In genomic region chr1:243842978-243843490, GRCh38 we compare ENCODE assay signal across 8 cellular contexts. TPM values are rescaled to one million over a fixed set of nuclear protein-coding genes. Genes with fewer than 3 reads are reported as not detected.
DNase-seq lines count a peak whose midpoint lies in the region; ATAC-seq and TF ChIP-seq lines count a peak whose summit lies in the region.

No MANE protein-coding gene starts in this region.

- no peak overlapping the region for H2AFZ ChIP-seq in neural progenitor cell (replicated peaks)

- H3K79me2 ChIP-seq in neural progenitor cell (ENCODE audit: low read depth), result peaks cover 31% of the 10 kb centered on the region

- TF ChIP-seq CTCF in left lung (IDR thresholded peaks at IDR 0.05) (no peak), neural progenitor cell (IDR thresholded peaks at IDR 0.05) (no peak), ovary (IDR thresholded peaks at IDR 0.05) (no peak), thyroid gland (IDR thresholded peaks at IDR 0.05) (no peak)

- H3K4me1 ChIP-seq in left lung (peaks cover 0 to 12% of the 10 kb centered on the region in 2 donors), neural progenitor cell (peaks cover 2% of the 10 kb centered on the region), ovary (ENCODE audit: insufficient read depth) (peaks cover 1% of the 10 kb centered on the region), thyroid gland (peaks cover 3 to 10% of the 10 kb centered on the region in 2 donors)

- H3K36me3 Mint-ChIP-seq in neural progenitor cell, result peaks cover 28% of the 10 kb centered on the region

- H3K36me3 ChIP-seq in left lung (no peaks in the 10 kb centered on the region), neural progenitor cell (no peaks in the 10 kb centered on the region), ovary (no peaks in the 10 kb centered on the region), thyroid gland (no peaks in the 10 kb centered on the region)

- peaks cover 4% of the 10 kb centered on the region for H3F3A ChIP-seq in neural progenitor cell (ENCODE audit: low read depth)

- no peak overlapping the region for H3K4me2 ChIP-seq in neural progenitor cell

- peak; percentile 5 for DNase-seq in stimulated activated CD8-positive, alpha-beta memory T cell treated with anti-CD3 and anti-CD28 coated beads, Interleukin-12 subunit alpha, Interleukin-12 subunit beta, amount 100 ng/mL, for 1 hour (ENCODE audit: low read depth)
- DNase-seq in stimulated activated CD8-positive, alpha-beta memory T cell treated with anti-CD3 and anti-CD28 coated beads, Interleukin-4, amount 100 ng/mL, for 48 hours, result no peak
- peak; percentile 76 for DNase-seq in astrocyte of the hippocampus (ENCODE audit: low read depth, low spot score)
- DNase-seq in left lung, result no peak
- no peak for DNase-seq in NCI-H2029 treated with DMSO at 0.1 percent for 48 hours (lab: John Stamatoyannopoulos, UW)
- DNase-seq in neural progenitor cell (ENCODE audit: low spot score), result no peak
- DNase-seq in ovary, result no peak
- DNase-seq in thyroid gland, result no peak

- H3K9ac ChIP-seq in neural progenitor cell, result no peak overlapping the region

- H3K4me3 ChIP-seq in left lung (no peak overlapping the region), neural progenitor cell (no peak overlapping the region), ovary (no peak overlapping the region), thyroid gland (replicated peaks in 1 of 3) (no peak overlapping the region)

- intact Hi-C loops in left lung (cut with DNase I) (no loop called here), ovary (cut with DNase I) (loop anchor here in 1 of 4 donors (5.0 kb wide), 1 partner anchor 1516 kb away; no protein-coding TSS in a partner anchor), thyroid gland (cut with DNase I) (no loop called here)

- no peak overlapping the region for H3K4me3 Mint-ChIP-seq in neural progenitor cell

- peak; percentile 75 for ATAC-seq in left lung

- H3K27ac ChIP-seq in left lung (peak overlapping the region; percentile 62 to 64), neural progenitor cell (no peak overlapping the region), ovary (no peak overlapping the region), thyroid gland (peak overlapping the region in 1 of 3 donors; percentile 8)

- 64 to 73% (median 69%) methylated on average over 4 of the region's 4 CpGs for WGBS in ovary, 3 donors
- 70 to 75% methylated on average over 4 of the region's 4 CpGs for WGBS in thyroid gland, 2 donors

- peaks cover 11% of the 10 kb centered on the region for H3K9me3 Mint-ChIP-seq in neural progenitor cell

- TF ChIP-seq EP300 in ovary (IDR thresholded peaks at IDR 0.05), result no peak

- H3K4me1 Mint-ChIP-seq in neural progenitor cell, result peaks cover 7% of the 10 kb centered on the region

- H3K9me3 ChIP-seq in left lung, result no peaks in the 10 kb centered on the region
- no peaks in the 10 kb centered on the region for H3K9me3 ChIP-seq in neural progenitor cell (ENCODE audit: low read depth)
- H3K9me3 ChIP-seq in ovary, result no peaks in the 10 kb centered on the region
- no peaks in the 10 kb centered on the region for H3K9me3 ChIP-seq in thyroid gland

- TF ChIP-seq POLR2A in ovary (IDR thresholded peaks at IDR 0.05) (no peak), thyroid gland (IDR thresholded peaks at IDR 0.05) (no peak)

- H4K20me1 ChIP-seq in neural progenitor cell (ENCODE audit: low read depth), result no peaks in the 10 kb centered on the region

- H3K27me3 ChIP-seq in left lung, result peaks cover 0 to 8% of the 10 kb centered on the region in 2 donors
- H3K27me3 ChIP-seq in neural progenitor cell, result no peaks in the 10 kb centered on the region
- H3K27me3 ChIP-seq in ovary, result no peaks in the 10 kb centered on the region
- H3K27me3 ChIP-seq in thyroid gland, result no peaks in the 10 kb centered on the region

- H3K27me3 Mint-ChIP-seq in neural progenitor cell (ENCODE audit: insufficient read depth, low read depth), result no peaks in the 10 kb centered on the region

- H3K27ac Mint-ChIP-seq in neural progenitor cell, result no peak overlapping the region

RNA-seq across cellular contexts. Expression of gene AKT3, which starts 7.0 kb away (rescaled TPM):
- total RNA-seq in left lung, result 10 to 100 TPM; 34.5 to 44.9 TPM
- total RNA-seq in neural progenitor cell (ENCODE audit: low replicate concordance), result 25.9 and 36.2 TPM in 2 replicates
- 100 to 1,000 TPM in 5 of 7 donors, 10 to 100 TPM in 2; 45.8 to 202 (median 135) TPM for total RNA-seq in ovary
- 10 to 100 TPM; 27.2 to 60.5 TPM for polyA plus RNA-seq in ovary
- 10 to 100 TPM; 51.7 to 84.1 (median 71.1) TPM for total RNA-seq in thyroid gland

Comparison
In these comparisons a context has a peak if more than half of its experiments do, and no peak if none do; other contexts are left out.
1. DNase-seq: peak in stimulated activated CD8-positive, alpha-beta memory T cell treated with anti-CD3 and anti-CD28 coated beads, Interleukin-12 subunit alpha, Interleukin-12 subunit beta, amount 100 ng/mL, for 1 hour (single experiment) and astrocyte of the hippocampus (single experiment); none in stimulated activated CD8-positive, alpha-beta memory T cell treated with anti-CD3 and anti-CD28 coated beads, Interleukin-4, amount 100 ng/mL, for 48 hours (single experiment), left lung (0 of 2), NCI-H2029 treated with DMSO at 0.1 percent for 48 hours (single experiment), neural progenitor cell (single experiment), ovary (0 of 5) and thyroid gland (0 of 2).
2. H3K27ac ChIP-seq: peak in left lung (2 of 2); none in neural progenitor cell (single experiment) and ovary (0 of 2).